In genomic region chr3:69987833-69988232, GRCh38 we compare ENCODE assay signal across 39 cellular contexts. TPM values are rescaled to one million over a fixed set of nuclear protein-coding genes. Genes with fewer than 3 reads are reported as not detected.
"Had no signal": no experiment of that assay in that cellular context is flagged by ENCODE, and none has a peak within 500 bp of the region (broad histone marks: within the 10 kb centered on the region; RNA-seq: fewer than 3 reads in every experiment).

No MANE protein-coding gene starts in this region.

- DNase-seq: Karpas-422, Kasumi-1, MG63, MM.1S, MV-4-11, NCI-H1048, NCI-H1092, NCI-H1092 treated with DMSO at 0.1 percent for 48 hours, NCI-H1105, NCI-H1105 treated with DMSO at 0.1 percent for 48 hours, NCI-H1417, NCI-H1417 treated with DMSO at 0.1 percent for 48 hours, NCI-H1436, NCI-H1436 treated with DMSO at 0.1 percent for 48 hours, NCI-H146, NCI-H1694, NCI-H1694 treated with DMSO at 0.1 percent for 48 hours, NCI-H187, NCI-H187 treated with DMSO at 0.1 percent for 48 hours, NCI-H1930, NCI-H2029, NCI-H2029 treated with DMSO at 0.1 percent for 48 hours, NCI-H2081, NCI-H2081 treated with DMSO at 0.1 percent for 48 hours, NCI-H2107, NCI-H2171, NCI-H2171 treated with DMSO at 0.1 percent for 48 hours, NCI-H2227 treated with DMSO at 0.1 percent for 48 hours, NCI-H226, NCI-H345, NCI-H446, NCI-H446 treated with DMSO at 0.1 percent for 48 hours, NCI-H510A, NCI-H510A treated with DMSO at 0.1 percent for 48 hours, NCI-H524, NCI-H524 treated with DMSO at 0.1 percent for 48 hours had no signal

RNA-seq across cellular contexts. Expression of gene SAMMSON, which starts 11.7 kb away (rescaled TPM):
- total RNA-seq: LHCN-M2, M059J, MCF 10A had no signal
